Comparison of ENCODE assay signal across 12 cellular contexts in the genomic region with DNA sequence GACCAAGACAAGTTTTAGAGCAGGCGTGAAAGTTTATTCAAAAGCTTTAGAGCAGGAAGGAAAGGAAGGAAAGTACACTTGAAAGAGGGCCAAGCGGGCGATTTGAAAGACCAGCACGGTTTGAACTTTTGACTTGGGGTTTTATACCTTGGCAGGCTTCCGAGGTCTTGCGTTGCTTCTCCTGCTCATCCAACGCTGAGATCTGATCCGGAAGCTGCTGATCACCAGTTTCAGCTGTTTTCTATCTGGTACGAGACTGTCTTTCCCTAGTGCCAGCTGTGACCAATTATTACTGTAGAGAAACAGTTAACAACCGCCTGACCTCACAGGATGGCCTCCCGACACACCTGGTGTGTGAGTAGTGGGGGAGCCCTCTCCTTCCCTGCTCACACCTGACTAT. TPM values are rescaled to one million over a fixed set of nuclear protein-coding genes. Genes with fewer than 3 reads are reported as not detected.
DNase-seq lines count a peak whose midpoint lies in the region; ATAC-seq, FAIRE-seq and TF ChIP-seq lines count a peak whose summit lies in the region.
"Had no signal": no experiment of that assay in that cellular context is flagged by ENCODE, and none has a peak within 500 bp of the region (broad histone marks: within the 10 kb centered on the region; RNA-seq: fewer than 3 reads in every experiment).

No MANE protein-coding gene starts in this region.

- H3K4me3 ChIP-seq in LNCaP clone FGC (ENCODE audit: low read depth, low read length) (peak overlapping the region; percentile 24; the same call in 1 of the 2 replicates), aorta (ENCODE audit: low read length in 2 of 2) (no peak overlapping the region)
- H3K4me3 ChIP-seq: SJSA1 had no signal

- ATAC-seq in SK-N-SH treated with all-trans-retinoic acid at 6 μM for 48 hours (peak; percentile 61), left colon (peak; percentile 89), aorta (ENCODE audit: low FRiP score) (no peak), HG03095 (IDR thresholded peaks at IDR 0.05; ENCODE audit: unreplicated experiment) (no peak)

- FAIRE-seq in RCC 7860 (lab: Jason Lieb, UNC) = no peak
- FAIRE-seq: D721Med, GM19239 had no signal

- intact Hi-C loops in left colon (cut with DNase I, micrococcal nuclease) (no loop called here), aorta (cut with DNase I) (no loop called here)

- no peaks in the 10 kb centered on the region for H3K27me3 ChIP-seq in aorta (ENCODE audit: control insufficient read depth in 1 of 2, insufficient read depth in 2 of 2, low read length in 1 of 2)

- DNase-seq in AML-193 (lab: John Stamatoyannopoulos, UW) (peak; percentile 50 to 51), LNCaP clone FGC (ENCODE audit: low read depth) (no peak), left colon (peak; percentile 71 to 76), RCC 7860 (ENCODE audit: low spot score) (no peak), aorta (no peak), germinal center (ENCODE audit: low spot score) (no peak)
- DNase-seq: activated gamma-delta T cell had no signal

- no peaks in the 10 kb centered on the region for H3K4me1 ChIP-seq in aorta (ENCODE audit: control insufficient read depth in 1 of 2, insufficient read depth in 2 of 2, low read length in 2 of 2)

- H3K9me3 ChIP-seq in aorta (ENCODE audit: control insufficient read depth, low read length) = no peaks in the 10 kb centered on the region
- H3K9me3 ChIP-seq: SJSA1 had no signal

- no peaks in the 10 kb centered on the region for H3K36me3 ChIP-seq in aorta (ENCODE audit: control insufficient read depth in 1 of 2, insufficient read depth in 2 of 2, low read length in 1 of 2)
- H3K36me3 ChIP-seq: SJSA1 had no signal

- WGBS in aorta, 2 donors = 40 to 48% methylated on average over 11 of the region's 11 CpGs

- no peak for TF ChIP-seq CTCF in LNCaP clone FGC (IDR thresholded peaks at IDR 0.05; ENCODE audit: control insufficient read depth, extremely low read depth, insufficient read depth)

- no peak overlapping the region for H3K27ac ChIP-seq in aorta (ENCODE audit: low read depth in 1 of 2, low read length in 2 of 2)
- H3K27ac ChIP-seq: SJSA1 had no signal

TF ChIP-seq in SK-N-SH treated with all-trans-retinoic acid at 6 μM for 48 hours, 23 proteins besides CTCF, POLR2A, EP300 and RAD21:
- TF ChIP-seq PATZ1 (CRISPR knock-in tag; IDR thresholded peaks at IDR 0.05; ENCODE audit: borderline replicate concordance) (no peak), ZNF8 (CRISPR knock-in tag; IDR thresholded peaks at IDR 0.05) (peak; percentile 44; the same call in 1 of the 2 replicates), TCF4 (CRISPR knock-in tag; IDR thresholded peaks at IDR 0.05; ENCODE audit: borderline replicate concordance) (peak; percentile 82; the same call in 1 of the 2 replicates)

RNA-seq across cellular contexts. Expression of gene SNRPF, which starts 20.6 kb away (rescaled TPM):
- total RNA-seq in left colon = 10 to 100 TPM; 13.5 to 17.4 TPM
- 10 to 100 TPM; 11.7 to 14.9 TPM for total RNA-seq in aorta
- 10 to 100 TPM; 17.5 to 41.3 TPM for polyA plus RNA-seq in aorta

RNA-seq across cellular contexts. Expression of gene NTN4, which starts 47.6 kb away (rescaled TPM):
- 10 to 100 TPM; 17.4 to 25.3 TPM for total RNA-seq in left colon
- 10 to 100 TPM; 60.9 to 66.7 TPM for total RNA-seq in aorta
- 10 to 100 TPM; 19.5 to 68.9 TPM for polyA plus RNA-seq in aorta

Comparison
In these comparisons a context has a peak if more than half of its experiments do, and no peak if none do; other contexts are left out.
1. DNase-seq: peak in AML-193 (2 of 2) and left colon (2 of 2); none in LNCaP clone FGC (single experiment), RCC 7860 (single experiment), aorta (0 of 2) and germinal center (single experiment).
2. ATAC-seq: peak in SK-N-SH treated with all-trans-retinoic acid at 6 μM for 48 hours (single experiment) and left colon (single experiment); none in aorta (single experiment) and HG03095 (single experiment).